In genomic region chr2:172434821-172435607, GRCh38 we compare ENCODE assay signal across 9 cellular contexts. TPM values are rescaled to one million over a fixed set of nuclear protein-coding genes. Genes with fewer than 3 reads are reported as not detected.
DNase-seq lines count a peak whose midpoint lies in the region; ATAC-seq lines count a peak whose summit lies in the region.
"Had no signal": no experiment of that assay in that cellular context is flagged by ENCODE, and none has a peak within 500 bp of the region (broad histone marks: within the 10 kb centered on the region; RNA-seq: fewer than 3 reads in every experiment).

No MANE protein-coding gene starts in this region.

- DNase-seq in CD8-positive, alpha-beta memory T cell, result peak in 4 of 5 donors; percentile 26 to 85 (median 76)
- peak; percentile 63 to 84 for DNase-seq in HAP-1 (ENCODE audit: low spot score in 2 of 2)
- peak in 4 of 5 donors; percentile 10 to 76 (median 38) for DNase-seq in T-helper 1 cell
- DNase-seq in immature natural killer cell, result peak; percentile 70 to 78 (median 76)
- DNase-seq in ecto neural progenitor cell (ENCODE audit: low spot score), result no peak
- no peak for DNase-seq in NCI-H774 (lab: John Stamatoyannopoulos, UW)
- DNase-seq in NCI-H524 treated with DMSO at 0.1 percent for 48 hours (lab: John Stamatoyannopoulos, UW), result no peak
- DNase-seq: Karpas-422 had no signal

- peaks cover 0 to 5% of the 10 kb centered on the region in 2 donors for H3K27me3 Mint-ChIP-seq in CD8-positive, alpha-beta memory T cell
- peaks cover 3 to 6% (median 4%) of the 10 kb centered on the region in 3 donors for H3K27me3 Mint-ChIP-seq in immature natural killer cell (ENCODE audit: low read depth in 3 of 3)

- H3K27ac ChIP-seq in CD8-positive, alpha-beta memory T cell (ENCODE audit: low read depth, low read length), result no peak overlapping the region

- CTCF ChIA-PET in CD8-positive, alpha-beta memory T cell (lab: Charles Lee), result interaction anchor here (0.6 to 29.5 kb wide), 3 partner anchors 12 to 105 kb away, joined by 3 to 582 read pairs (median 3); no protein-coding TSS in a partner anchor

- H3K4me3 Mint-ChIP-seq in CD8-positive, alpha-beta memory T cell, result peak overlapping the region; percentile 25 to 80 (median 49)
- H3K4me3 Mint-ChIP-seq in immature natural killer cell, result peak overlapping the region; percentile 14 to 72 (median 53)

- peaks cover 0 to 5% (median 0%) of the 10 kb centered on the region in 3 donors for H3K36me3 Mint-ChIP-seq in CD8-positive, alpha-beta memory T cell
- H3K36me3 Mint-ChIP-seq in immature natural killer cell, result no peaks in the 10 kb centered on the region

- H3K27me3 ChIP-seq in CD8-positive, alpha-beta memory T cell (ENCODE audit: insufficient read depth, low read length, poor library complexity, severe bottlenecking), result no peaks in the 10 kb centered on the region
- H3K27me3 ChIP-seq in HAP-1 (ENCODE audit: low read depth), result no peaks in the 10 kb centered on the region

- H3K9me3 Mint-ChIP-seq in CD8-positive, alpha-beta memory T cell, result no peaks in the 10 kb centered on the region
- no peaks in the 10 kb centered on the region for H3K9me3 Mint-ChIP-seq in immature natural killer cell

- in situ Hi-C loops in HAP-1 (cut with MboI; ENCODE audit: low sequenced_read_pairs), result no loop called here

- peak overlapping the region in 7 of 8 donors; percentile 56 to 87 (median 82) for H3K27ac Mint-ChIP-seq in CD8-positive, alpha-beta memory T cell
- H3K27ac Mint-ChIP-seq in immature natural killer cell, result peak overlapping the region; percentile 54 to 83 (median 80)

- H3K4me1 ChIP-seq in CD8-positive, alpha-beta memory T cell (ENCODE audit: insufficient read depth, low read length), result peaks cover 100% of the 10 kb centered on the region
- H3K4me1 ChIP-seq in HAP-1, result peaks cover 18% of the 10 kb centered on the region

- ATAC-seq in HG03196 (IDR thresholded peaks at IDR 0.05; ENCODE audit: unreplicated experiment), result no peak

- H3K9me3 ChIP-seq in CD8-positive, alpha-beta memory T cell (ENCODE audit: low read length), result no peaks in the 10 kb centered on the region
- H3K9me3 ChIP-seq in HAP-1, result no peaks in the 10 kb centered on the region

- H3K4me1 Mint-ChIP-seq in CD8-positive, alpha-beta memory T cell, result peaks cover 0 to 69% (median 0%) of the 10 kb centered on the region in 3 donors
- H3K4me1 Mint-ChIP-seq in immature natural killer cell, result peaks cover 5 to 17% of the 10 kb centered on the region in 2 donors

- H3K36me3 ChIP-seq in CD8-positive, alpha-beta memory T cell (ENCODE audit: insufficient read depth, low read length), result no peaks in the 10 kb centered on the region
- H3K36me3 ChIP-seq in HAP-1 (replicated peaks), result no peaks in the 10 kb centered on the region

- H3K4me3 ChIP-seq in CD8-positive, alpha-beta memory T cell (ENCODE audit: low read length), result peak overlapping the region; percentile 21
- no peak overlapping the region for H3K4me3 ChIP-seq in HAP-1

- POLR2A ChIA-PET in CD8-positive, alpha-beta memory T cell (lab: Charles Lee), result interaction anchor here (0.6 to 3.9 kb wide), 2 partner anchors 27 to 1274 kb away, joined by 3 to 30 read pairs; no protein-coding TSS in a partner anchor

RNA-seq across cellular contexts. Expression of gene ITGA6, which starts 7.6 kb away (rescaled TPM):
- 1 to 10 TPM; 8.0 to 9.0 TPM for total RNA-seq in CD8-positive, alpha-beta memory T cell
- 39.4 TPM for polyA plus RNA-seq in CD8-positive, alpha-beta memory T cell
- 10 to 100 TPM; 26.8 to 39.9 (median 34.0) TPM for polyA plus RNA-seq in immature natural killer cell

Comparison
In these comparisons a context has a peak if more than half of its experiments do, and no peak if none do; other contexts are left out.
1. DNase-seq: peak in CD8-positive, alpha-beta memory T cell (4 of 5), HAP-1 (2 of 2), T-helper 1 cell (4 of 5) and immature natural killer cell (3 of 3); none in ecto neural progenitor cell (single experiment), NCI-H774 (single experiment) and NCI-H524 treated with DMSO at 0.1 percent for 48 hours (single experiment).